Comparison of ENCODE assay signal across 1 cellular context in the genomic region with DNA sequence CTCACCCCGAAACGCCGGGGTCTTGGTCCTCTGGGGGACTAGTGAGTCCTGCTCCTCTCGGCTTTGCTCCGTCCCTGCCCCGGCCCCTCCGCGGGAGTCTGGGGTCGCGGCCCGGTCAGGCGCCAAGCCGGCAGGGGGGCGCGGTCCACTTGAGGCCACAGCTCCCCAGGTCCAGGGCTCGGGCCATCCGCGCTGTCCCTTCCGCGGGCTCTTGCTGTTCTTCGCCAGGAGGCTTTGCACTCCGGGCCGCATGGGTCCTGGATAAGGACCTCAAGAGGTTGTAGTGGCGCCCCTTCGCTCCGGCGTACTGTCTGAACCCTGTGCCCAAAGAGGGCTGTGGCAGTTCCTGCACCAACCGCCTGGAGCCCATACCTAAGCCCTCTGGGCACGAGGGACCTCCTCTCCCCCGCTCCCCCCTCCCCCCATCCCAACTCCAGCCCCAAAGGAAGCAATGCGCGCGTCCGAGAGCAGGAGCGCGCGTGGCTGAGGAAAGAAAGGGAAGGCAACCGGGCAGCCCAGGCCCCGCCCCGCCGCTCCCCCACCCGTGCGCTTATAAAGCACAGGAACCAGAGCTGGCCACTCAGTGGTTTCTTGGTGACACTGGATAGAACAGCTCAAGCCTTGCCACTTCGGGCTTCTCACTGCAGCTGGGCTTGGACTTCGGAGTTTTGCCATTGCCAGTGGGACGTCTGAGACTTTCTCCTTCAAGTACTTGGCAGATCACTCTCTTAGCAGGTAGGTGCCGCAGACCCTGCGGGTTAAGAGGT.
TF ChIP-seq lines count a peak whose summit lies in the region.

Gene ADM, plus strand, starts transcription at position 579 of the 767 bp plus-strand sequence. CDS start 628 bp downstream, outside the sequence.

TF ChIP-seq in HepG2, 621 proteins besides CTCF, POLR2A, EP300 and RAD21 (continued from another document and continues in another):
- TF ChIP-seq, protein P1, sequence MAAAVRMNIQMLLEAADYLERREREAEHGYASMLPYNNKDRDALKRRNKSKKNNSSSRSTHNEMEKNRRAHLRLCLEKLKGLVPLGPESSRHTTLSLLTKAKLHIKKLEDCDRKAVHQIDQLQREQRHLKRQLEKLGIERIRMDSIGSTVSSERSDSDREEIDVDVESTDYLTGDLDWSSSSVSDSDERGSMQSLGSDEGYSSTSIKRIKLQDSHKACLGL (CRISPR knock-in tag; IDR thresholded peaks at IDR 0.05) = no peak
- TF ChIP-seq, protein P2, sequence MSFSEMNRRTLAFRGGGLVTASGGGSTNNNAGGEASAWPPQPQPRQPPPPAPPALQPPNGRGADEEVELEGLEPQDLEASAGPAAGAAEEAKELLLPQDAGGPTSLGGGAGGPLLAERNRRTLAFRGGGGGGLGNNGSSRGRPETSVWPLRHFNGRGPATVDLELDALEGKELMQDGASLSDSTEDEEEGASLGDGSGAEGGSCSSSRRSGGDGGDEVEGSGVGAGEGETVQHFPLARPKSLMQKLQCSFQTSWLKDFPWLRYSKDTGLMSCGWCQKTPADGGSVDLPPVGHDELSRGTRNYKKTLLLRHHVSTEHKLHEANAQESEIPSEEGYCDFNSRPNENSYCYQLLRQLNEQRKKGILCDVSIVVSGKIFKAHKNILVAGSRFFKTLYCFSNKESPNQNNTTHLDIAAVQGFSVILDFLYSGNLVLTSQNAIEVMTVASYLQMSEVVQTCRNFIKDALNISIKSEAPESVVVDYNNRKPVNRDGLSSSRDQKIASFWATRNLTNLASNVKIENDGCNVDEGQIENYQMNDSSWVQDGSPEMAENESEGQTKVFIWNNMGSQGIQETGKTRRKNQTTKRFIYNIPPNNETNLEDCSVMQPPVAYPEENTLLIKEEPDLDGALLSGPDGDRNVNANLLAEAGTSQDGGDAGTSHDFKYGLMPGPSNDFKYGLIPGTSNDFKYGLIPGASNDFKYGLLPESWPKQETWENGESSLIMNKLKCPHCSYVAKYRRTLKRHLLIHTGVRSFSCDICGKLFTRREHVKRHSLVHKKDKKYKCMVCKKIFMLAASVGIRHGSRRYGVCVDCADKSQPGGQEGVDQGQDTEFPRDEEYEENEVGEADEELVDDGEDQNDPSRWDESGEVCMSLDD (CRISPR knock-in tag; IDR thresholded peaks at IDR 0.05; ENCODE audit: borderline replicate concordance) = no peak
- TF ChIP-seq, protein P3, sequence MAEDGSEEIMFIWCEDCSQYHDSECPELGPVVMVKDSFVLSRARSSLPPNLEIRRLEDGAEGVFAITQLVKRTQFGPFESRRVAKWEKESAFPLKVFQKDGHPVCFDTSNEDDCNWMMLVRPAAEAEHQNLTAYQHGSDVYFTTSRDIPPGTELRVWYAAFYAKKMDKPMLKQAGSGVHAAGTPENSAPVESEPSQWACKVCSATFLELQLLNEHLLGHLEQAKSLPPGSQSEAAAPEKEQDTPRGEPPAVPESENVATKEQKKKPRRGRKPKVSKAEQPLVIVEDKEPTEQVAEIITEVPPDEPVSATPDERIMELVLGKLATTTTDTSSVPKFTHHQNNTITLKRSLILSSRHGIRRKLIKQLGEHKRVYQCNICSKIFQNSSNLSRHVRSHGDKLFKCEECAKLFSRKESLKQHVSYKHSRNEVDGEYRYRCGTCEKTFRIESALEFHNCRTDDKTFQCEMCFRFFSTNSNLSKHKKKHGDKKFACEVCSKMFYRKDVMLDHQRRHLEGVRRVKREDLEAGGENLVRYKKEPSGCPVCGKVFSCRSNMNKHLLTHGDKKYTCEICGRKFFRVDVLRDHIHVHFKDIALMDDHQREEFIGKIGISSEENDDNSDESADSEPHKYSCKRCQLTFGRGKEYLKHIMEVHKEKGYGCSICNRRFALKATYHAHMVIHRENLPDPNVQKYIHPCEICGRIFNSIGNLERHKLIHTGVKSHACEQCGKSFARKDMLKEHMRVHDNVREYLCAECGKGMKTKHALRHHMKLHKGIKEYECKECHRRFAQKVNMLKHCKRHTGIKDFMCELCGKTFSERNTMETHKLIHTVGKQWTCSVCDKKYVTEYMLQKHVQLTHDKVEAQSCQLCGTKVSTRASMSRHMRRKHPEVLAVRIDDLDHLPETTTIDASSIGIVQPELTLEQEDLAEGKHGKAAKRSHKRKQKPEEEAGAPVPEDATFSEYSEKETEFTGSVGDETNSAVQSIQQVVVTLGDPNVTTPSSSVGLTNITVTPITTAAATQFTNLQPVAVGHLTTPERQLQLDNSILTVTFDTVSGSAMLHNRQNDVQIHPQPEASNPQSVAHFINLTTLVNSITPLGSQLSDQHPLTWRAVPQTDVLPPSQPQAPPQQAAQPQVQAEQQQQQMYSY (CRISPR knock-in tag; IDR thresholded peaks at IDR 0.05) = peak; percentile 65; the same call in 1 of the 2 replicates
- TF ChIP-seq, protein P4, sequence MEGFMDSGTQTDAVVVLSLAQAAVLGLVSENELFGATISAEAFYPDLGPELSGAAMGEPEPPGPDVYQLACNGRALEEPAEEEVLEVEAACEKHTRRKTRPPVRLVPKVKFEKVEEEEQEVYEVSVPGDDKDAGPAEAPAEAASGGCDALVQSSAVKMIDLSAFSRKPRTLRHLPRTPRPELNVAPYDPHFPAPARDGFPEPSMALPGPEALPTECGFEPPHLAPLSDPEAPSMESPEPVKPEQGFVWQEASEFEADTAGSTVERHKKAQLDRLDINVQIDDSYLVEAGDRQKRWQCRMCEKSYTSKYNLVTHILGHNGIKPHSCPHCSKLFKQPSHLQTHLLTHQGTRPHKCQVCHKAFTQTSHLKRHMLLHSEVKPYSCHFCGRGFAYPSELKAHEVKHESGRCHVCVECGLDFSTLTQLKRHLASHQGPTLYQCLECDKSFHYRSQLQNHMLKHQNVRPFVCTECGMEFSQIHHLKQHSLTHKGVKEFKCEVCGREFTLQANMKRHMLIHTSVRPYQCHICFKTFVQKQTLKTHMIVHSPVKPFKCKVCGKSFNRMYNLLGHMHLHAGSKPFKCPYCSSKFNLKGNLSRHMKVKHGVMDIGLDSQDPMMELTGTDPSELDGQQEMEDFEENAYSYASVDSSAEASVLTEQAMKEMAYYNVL (CRISPR knock-in tag; IDR thresholded peaks at IDR 0.05; ENCODE audit: borderline replicate concordance) = peak; percentile 26; the same call in 1 of the 2 replicates
- TF ChIP-seq POGZ (CRISPR knock-in tag; IDR thresholded peaks at IDR 0.05) (peak; percentile 79), ZC3H4 (CRISPR knock-in tag; IDR thresholded peaks at IDR 0.05; ENCODE audit: borderline replicate concordance) (no peak), ZNF891 (CRISPR knock-in tag; IDR thresholded peaks at IDR 0.05) (peak; percentile 40; the same call in 1 of the 2 replicates), MLLT10 (CRISPR knock-in tag; IDR thresholded peaks at IDR 0.05) (no peak), SMARCC2 (IDR thresholded peaks at IDR 0.05) (no peak), ZNF660 (CRISPR knock-in tag; IDR thresholded peaks at IDR 0.05; ENCODE audit: borderline replicate concordance, low read depth) (no peak), CBX1 (IDR thresholded peaks at IDR 0.05; ENCODE audit: low read depth) (peak; percentile 49), FOXJ3 (CRISPR knock-in tag; IDR thresholded peaks at IDR 0.05; ENCODE audit: borderline replicate concordance) (peak; percentile 29; the same call in 1 of the 2 replicates), ZNF670 (CRISPR knock-in tag; IDR thresholded peaks at IDR 0.05; ENCODE audit: borderline replicate concordance) (0 out of 2 replicates have a peak, but pooled peaks have one; percentile 69), ZNF644 (CRISPR knock-in tag; IDR thresholded peaks at IDR 0.05; ENCODE audit: low read depth) (0 out of 2 replicates have a peak, but pooled peaks have one; percentile 8), ZBTB7B (CRISPR knock-in tag; IDR thresholded peaks at IDR 0.05) (peak; percentile 93), MEF2D (CRISPR knock-in tag; IDR thresholded peaks at IDR 0.05) (no peak), HOMEZ (CRISPR knock-in tag; IDR thresholded peaks at IDR 0.05; ENCODE audit: low read depth) (no peak), EZH2 (conservative IDR thresholded peaks at IDR 0.05; ENCODE audit: low read depth, low read length) (no peak), ZNF101 (CRISPR knock-in tag; IDR thresholded peaks at IDR 0.05; ENCODE audit: borderline replicate concordance, low read depth) (no peak), AGO1 (IDR thresholded peaks at IDR 0.05; ENCODE audit: low read depth, low read length, poor library complexity, severe bottlenecking) (peak; percentile 1), SP1 (IDR thresholded peaks at IDR 0.05) (no peak), SP1 (CRISPR knock-in tag; IDR thresholded peaks at IDR 0.05) (no peak), NPAS2 (CRISPR knock-in tag; IDR thresholded peaks at IDR 0.05; ENCODE audit: borderline replicate concordance) (no peak), ZNF605 (CRISPR knock-in tag; IDR thresholded peaks at IDR 0.05) (peak; percentile 63), MAFF (IDR thresholded peaks at IDR 0.05; ENCODE audit: low read depth, low read length) (no peak), ZHX2 (IDR thresholded peaks at IDR 0.05; ENCODE audit: low read depth) (no peak), ZHX2 (CRISPR knock-in tag; IDR thresholded peaks at IDR 0.05; ENCODE audit: borderline replicate concordance) (no peak), NR2F2 (IDR thresholded peaks at IDR 0.05; ENCODE audit: borderline replicate concordance, low read depth) (peak; percentile 29; the same call in 1 of the 2 replicates), ZNF329 (CRISPR knock-in tag; IDR thresholded peaks at IDR 0.05; ENCODE audit: low read depth) (peak; percentile 67; the same call in 1 of the 2 replicates), ZNF775 (CRISPR knock-in tag; IDR thresholded peaks at IDR 0.05; ENCODE audit: borderline replicate concordance) (no peak), KDM5B (CRISPR knock-in tag; IDR thresholded peaks at IDR 0.05; ENCODE audit: borderline replicate concordance) (peak; percentile 71)
- TF ChIP-seq, protein P5, sequence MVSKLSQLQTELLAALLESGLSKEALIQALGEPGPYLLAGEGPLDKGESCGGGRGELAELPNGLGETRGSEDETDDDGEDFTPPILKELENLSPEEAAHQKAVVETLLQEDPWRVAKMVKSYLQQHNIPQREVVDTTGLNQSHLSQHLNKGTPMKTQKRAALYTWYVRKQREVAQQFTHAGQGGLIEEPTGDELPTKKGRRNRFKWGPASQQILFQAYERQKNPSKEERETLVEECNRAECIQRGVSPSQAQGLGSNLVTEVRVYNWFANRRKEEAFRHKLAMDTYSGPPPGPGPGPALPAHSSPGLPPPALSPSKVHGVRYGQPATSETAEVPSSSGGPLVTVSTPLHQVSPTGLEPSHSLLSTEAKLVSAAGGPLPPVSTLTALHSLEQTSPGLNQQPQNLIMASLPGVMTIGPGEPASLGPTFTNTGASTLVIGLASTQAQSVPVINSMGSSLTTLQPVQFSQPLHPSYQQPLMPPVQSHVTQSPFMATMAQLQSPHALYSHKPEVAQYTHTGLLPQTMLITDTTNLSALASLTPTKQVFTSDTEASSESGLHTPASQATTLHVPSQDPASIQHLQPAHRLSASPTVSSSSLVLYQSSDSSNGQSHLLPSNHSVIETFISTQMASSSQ (IDR thresholded peaks at IDR 0.05; ENCODE audit: low read depth) = no peak
- TF ChIP-seq, protein P5 (CRISPR knock-in tag; IDR thresholded peaks at IDR 0.05; ENCODE audit: borderline replicate concordance) = peak; percentile 49; the same call in 1 of the 2 replicates
